ENCODE assay signal across 28 cellular contexts in genomic region chr1:112686835-112687234, GRCh38. TPM values are rescaled to one million over a fixed set of nuclear protein-coding genes. Genes with fewer than 3 reads are reported as not detected.
A peak's percentile ranks its signal among the peaks of the same experiment; 100 is the strongest.
DNase-seq lines count a peak whose midpoint lies in the region; ATAC-seq, FAIRE-seq and TF ChIP-seq lines count a peak whose summit lies in the region.
"Had no signal": no experiment of that assay in that cellular context is flagged by ENCODE, and none has a peak within 500 bp of the region (broad histone marks: within the 10 kb centered on the region; RNA-seq: fewer than 3 reads in every experiment).

No MANE protein-coding gene starts in this region.

- peak; percentile 32 for DNase-seq in NCI-H82 (lab: John Stamatoyannopoulos, UW)
- no peak for DNase-seq in NCI-H82 treated with DMSO at 0.1 percent for 48 hours (lab: John Stamatoyannopoulos, UW; ENCODE audit: unreplicated experiment)
- no peak for DNase-seq in RWPE2 (ENCODE audit: low spot score)
- DNase-seq in breast epithelium (ENCODE audit: low spot score in 2 of 2) = no peak
- no peak for DNase-seq in natural killer cell
- no peak for DNase-seq in glomerular visceral epithelial cell (ENCODE audit: extremely low spot score)
- DNase-seq in GM12892 (ENCODE audit: insufficient read length) = no peak
- DNase-seq in COLO829 (ENCODE audit: low spot score) = no peak
- DNase-seq: 8988T; activated CD8-positive, alpha-beta T cell treated with anti-CD3 and anti-CD28 coated beads, Interleukin-2, amount 10 ng/mL, durations not matched to agents 7 days and 5 days; activated T-cell treated with anti-CD3 and anti-CD28 coated beads for 4 hours; effector CD4-positive, alpha-beta T cell; foreskin melanocyte; GF-D8; hypothalamus; KBM-7; left ventricle myocardium superior; NCI-H1417 treated with DMSO at 0.1 percent for 48 hours; PC-3; posterior cingulate gyrus; right lobe of liver; SHP77; stomach; T-helper 1 cell had no signal

- intact Hi-C loops in breast epithelium (cut with DNase I; ENCODE audit: low total_unique reads) (loop anchor here (10.0 kb wide), 1 partner anchor 1452 kb away; no protein-coding TSS in a partner anchor), natural killer cell (cut with micrococcal nuclease) (no loop called here)

- H3K27ac ChIP-seq in RWPE2 (ENCODE audit: poor library complexity, severe bottlenecking) = peak overlapping the region; percentile 60
- peak overlapping the region; percentile 65 to 70 for H3K27ac ChIP-seq in breast epithelium
- H3K27ac ChIP-seq: neural progenitor cell, right lobe of liver, stomach had no signal

- TF ChIP-seq POLR2A in breast epithelium (IDR thresholded peaks at IDR 0.05) = no peak
- no peak for TF ChIP-seq POLR2A in GM12892 (IDR thresholded peaks at IDR 0.05; ENCODE audit: low read depth, low read length)

- H3K4me1 ChIP-seq in RWPE2 (ENCODE audit: insufficient read depth, poor library complexity, severe bottlenecking) (peaks cover 15% of the 10 kb centered on the region), breast epithelium (no peaks in the 10 kb centered on the region)
- H3K4me1 ChIP-seq: neural progenitor cell, right lobe of liver had no signal

- H3K9me3 Mint-ChIP-seq in natural killer cell = no peaks in the 10 kb centered on the region
- H3K9me3 Mint-ChIP-seq: neural progenitor cell had no signal

- 0 out of 3 replicates have a peak, but pooled peaks have one; percentile 11 for ATAC-seq in RWPE2 (ENCODE audit: low read depth)
- peak in 2 of 3 donors; percentile 54 to 55 for ATAC-seq in natural killer cell
- ATAC-seq: activated CD8-positive, alpha-beta T cell treated with anti-CD3 and anti-CD28 coated beads, Interleukin-2, amount 10 ng/mL, durations not matched to agents 7 days and 5 days; left ventricle myocardium superior; PC-3; right lobe of liver had no signal

- TF ChIP-seq CTCF in RWPE2 (IDR thresholded peaks at IDR 0.05; ENCODE audit: poor library complexity, severe bottlenecking) = no peak
- no peak for TF ChIP-seq CTCF in breast epithelium (IDR thresholded peaks at IDR 0.05)
- no peak for TF ChIP-seq CTCF in natural killer cell (IDR thresholded peaks at IDR 0.05)

- H3K4me1 Mint-ChIP-seq in natural killer cell = peaks cover 17 to 30% of the 10 kb centered on the region in 2 donors
- H3K4me1 Mint-ChIP-seq: neural progenitor cell had no signal

- H3K4me3 ChIP-seq in RWPE2 (ENCODE audit: severe bottlenecking) (no peak overlapping the region), breast epithelium (no peak overlapping the region)
- H3K4me3 ChIP-seq: neural progenitor cell, right lobe of liver, stomach, tibial nerve had no signal

- peaks cover 2% of the 10 kb centered on the region for H3K36me3 Mint-ChIP-seq in natural killer cell

- no peak for FAIRE-seq in GM12892 (lab: Jason Lieb, UNC)
- FAIRE-seq: H1 had no signal

- no peak overlapping the region for H3K4me3 Mint-ChIP-seq in natural killer cell
- H3K4me3 Mint-ChIP-seq: activated CD8-positive, alpha-beta T cell treated with anti-CD3 and anti-CD28 coated beads, Interleukin-2, amount 10 ng/mL, durations not matched to agents 7 days and 5 days; activated naive CD8-positive, alpha-beta T cell; neural progenitor cell had no signal

- H3K27me3 ChIP-seq in RWPE2 (ENCODE audit: insufficient read depth, poor library complexity, severe bottlenecking) = no peaks in the 10 kb centered on the region
- no peaks in the 10 kb centered on the region for H3K27me3 ChIP-seq in breast epithelium
- H3K27me3 ChIP-seq: neural progenitor cell, right lobe of liver, stomach, tibial nerve had no signal

- peaks cover 45% of the 10 kb centered on the region for H3K36me3 ChIP-seq in RWPE2 (ENCODE audit: low read depth)
- no peaks in the 10 kb centered on the region for H3K36me3 ChIP-seq in breast epithelium
- H3K36me3 ChIP-seq: neural progenitor cell had no signal

- H3K27me3 Mint-ChIP-seq in natural killer cell (ENCODE audit: low read depth in 2 of 2) = no peaks in the 10 kb centered on the region
- H3K27me3 Mint-ChIP-seq: activated naive CD8-positive, alpha-beta T cell had no signal

- H3K9me3 ChIP-seq in RWPE2 (ENCODE audit: severe bottlenecking) (no peaks in the 10 kb centered on the region), breast epithelium (no peaks in the 10 kb centered on the region)
- H3K9me3 ChIP-seq: right lobe of liver, stomach, tibial nerve had no signal

- H3K27ac Mint-ChIP-seq in natural killer cell = peak overlapping the region in 1 of 2 donors; percentile 6
- H3K27ac Mint-ChIP-seq: activated CD8-positive, alpha-beta T cell treated with anti-CD3 and anti-CD28 coated beads, Interleukin-2, amount 10 ng/mL, durations not matched to agents 7 days and 5 days; activated naive CD8-positive, alpha-beta T cell; neural progenitor cell had no signal

RNA-seq across cellular contexts. Expression of gene MOV10, which starts 12.4 kb away (rescaled TPM):
- total RNA-seq in breast epithelium (10 to 100 TPM; 14.7 to 52.2 (median 42.6) TPM), natural killer cell (100 to 1,000 TPM in 2 of 3 donors, 10 to 100 TPM in 1; 87.9 to 124 (median 119) TPM)
- polyA plus RNA-seq in GM12892 (2012; ENCODE audit: missing spikeins) = 45.1 TPM

RNA-seq across cellular contexts. Expression of gene RHOC, which starts 20.1 kb away (rescaled TPM):
- total RNA-seq in breast epithelium (100 to 1,000 TPM; 150 to 302 (median 235) TPM), natural killer cell (100 to 1,000 TPM; 161 to 199 (median 195) TPM)
- 164 TPM for polyA plus RNA-seq in GM12892 (2012; ENCODE audit: missing spikeins)

RNA-seq across cellular contexts. Expression of gene PPM1J, which starts 28.3 kb away (rescaled TPM):
- 1 to 10 TPM in 2 of 3 donors, under 1 TPM in 1; 0.32 to 5.3 (median 4.9) TPM for total RNA-seq in breast epithelium
- under 1 TPM in 1 of 3 donors, not detected in 2; 0.26 TPM for total RNA-seq in natural killer cell
- 0.32 TPM for polyA plus RNA-seq in GM12892 (2012; ENCODE audit: missing spikeins)
- total RNA-seq: activated CD8-positive, alpha-beta T cell treated with anti-CD3 and anti-CD28 coated beads, Interleukin-2, amount 10 ng/mL, durations not matched to agents 7 days and 5 days had no signal
